ENCODE assay signal across 14 cellular contexts in the genomic region with DNA sequence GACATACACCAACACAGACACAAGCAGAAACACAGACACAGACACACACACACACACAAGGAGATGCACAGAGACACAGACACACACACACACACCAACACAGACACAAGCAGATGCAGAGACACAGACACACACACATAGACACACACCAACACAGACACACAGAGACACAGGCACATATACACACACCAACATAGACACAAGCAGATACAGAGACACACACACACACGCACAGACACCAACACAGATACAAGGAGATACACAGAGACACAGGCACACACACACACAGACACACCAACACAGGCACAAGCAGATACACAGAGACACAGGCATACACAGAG.
DNase-seq lines count a peak whose midpoint lies in the region; ATAC-seq and TF ChIP-seq lines count a peak whose summit lies in the region.
"Had no signal": no experiment of that assay in that cellular context is flagged by ENCODE, and none has a peak within 500 bp of the region (broad histone marks: within the 10 kb centered on the region; RNA-seq: fewer than 3 reads in every experiment).

No MANE protein-coding gene starts in this region.

- TF ChIP-seq POLR2A in tibial nerve (IDR thresholded peaks at IDR 0.05) (no peak), lower leg skin (IDR thresholded peaks at IDR 0.05) (no peak)

- ATAC-seq in HG02970 (IDR thresholded peaks at IDR 0.05; ENCODE audit: low FRiP score, unreplicated experiment): no peak
- ATAC-seq in activated naive CD4-positive, alpha-beta T cell treated with anti-CD3 and anti-CD28 coated beads, Interleukin-2, amount 50 U/mL, for 72 hours: no peak

- intact Hi-C loops in lower leg skin (cut with DNase I; ENCODE audit: low total_unique reads): no loop called here

- peak overlapping the region; percentile 99 for H4K8ac ChIP-seq in mesenchymal stem cell (ENCODE audit: low read length)

- H3K4ac ChIP-seq in mesenchymal stem cell (ENCODE audit: low read depth in 1 of 2, low read length in 2 of 2): peak overlapping the region; percentile 79 to 96

- H3K9me3 ChIP-seq in mesenchymal stem cell (ENCODE audit: control insufficient read depth, low read length) (no peaks in the 10 kb centered on the region), tibial nerve (no peaks in the 10 kb centered on the region)

- peak overlapping the region; percentile 97 to 100 for H2BK12ac ChIP-seq in mesenchymal stem cell (ENCODE audit: low read length in 2 of 2)

- H2BK5ac ChIP-seq in mesenchymal stem cell (ENCODE audit: low read depth, low read length, poor library complexity, severe bottlenecking): no peak overlapping the region

- H3K36me3 ChIP-seq in mesenchymal stem cell (ENCODE audit: control insufficient read depth in 1 of 2, insufficient read depth in 2 of 2, low read depth in 1 of 2, low read length in 2 of 2) (no peaks in the 10 kb centered on the region), tibial nerve (no peaks in the 10 kb centered on the region)
- H3K36me3 ChIP-seq: MG63 had no signal

- H3K23ac ChIP-seq in mesenchymal stem cell (ENCODE audit: low read length in 2 of 2): no peak overlapping the region

- peak overlapping the region; percentile 75 for H2BK120ac ChIP-seq in mesenchymal stem cell (ENCODE audit: low read depth, low read length)

- DNase-seq in activated T-cell treated with anti-CD3 and anti-CD28 coated beads, Interleukin-2, amount 50 U/mL, for 24 hours: peak; percentile 52
- DNase-seq in activated T-cell treated with anti-CD3 and anti-CD28 coated beads, Interleukin-2, amount 50 U/mL, for 1 hour: no peak
- DNase-seq in mesenchymal stem cell: no peak
- no peak for DNase-seq in tibial nerve (ENCODE audit: low spot score in 2 of 2)
- no peak for DNase-seq in lower leg skin (ENCODE audit: low spot score in 2 of 2)
- no peak for DNase-seq in activated naive CD4-positive, alpha-beta T cell treated with anti-CD3 and anti-CD28 coated beads, Interleukin-2, amount 50 U/mL, for 72 hours (ENCODE audit: low spot score in 2 of 2)
- DNase-seq: activated B cell treated with CpG ODN at 0.5 μM for 24 hours, Calu3, MG63, NCI-H2107 had no signal

- no peaks in the 10 kb centered on the region for H3K27me3 Mint-ChIP-seq in activated T-cell treated with anti-CD3 and anti-CD28 coated beads, Interleukin-2, amount 50 U/mL, for 24 hours
- H3K27me3 Mint-ChIP-seq: activated B cell treated with CpG ODN at 0.5 μM for 24 hours had no signal

- H3K4me1 Mint-ChIP-seq in activated T-cell treated with anti-CD3 and anti-CD28 coated beads, Interleukin-2, amount 50 U/mL, for 24 hours (ENCODE audit: low read depth): peaks cover 52% of the 10 kb centered on the region

- peaks cover 10% of the 10 kb centered on the region for H3K4me1 ChIP-seq in mesenchymal stem cell (ENCODE audit: control insufficient read depth, insufficient read depth, low read depth, low read length)
- H3K4me1 ChIP-seq in tibial nerve: peaks cover 0 to 38% (median 22%) of the 10 kb centered on the region in 4 donors

- peak overlapping the region; percentile 96 to 97 for H3K18ac ChIP-seq in mesenchymal stem cell (ENCODE audit: low read depth in 1 of 2, low read length in 2 of 2)

- peak overlapping the region; percentile 88 for H3K9ac ChIP-seq in mesenchymal stem cell (ENCODE audit: low read length)

- H2AFZ ChIP-seq in mesenchymal stem cell (ENCODE audit: low read depth, low read length): no peak overlapping the region

- H3K36me3 Mint-ChIP-seq in activated T-cell treated with anti-CD3 and anti-CD28 coated beads, Interleukin-2, amount 50 U/mL, for 24 hours (ENCODE audit: low read depth): peaks cover 2% of the 10 kb centered on the region
- peaks cover 0 to 18% of the 10 kb centered on the region in 2 donors for H3K36me3 Mint-ChIP-seq in activated naive CD4-positive, alpha-beta T cell treated with anti-CD3 and anti-CD28 coated beads, Interleukin-2, amount 50 U/mL, for 72 hours
- H3K36me3 Mint-ChIP-seq: naive thymus-derived CD8-positive, alpha-beta T cell had no signal

- H3K4me3 ChIP-seq in WI38 (ENCODE audit: low read depth, low read length) (peak overlapping the region; percentile 11; the same call in 1 of the 2 replicates), mesenchymal stem cell (ENCODE audit: insufficient read depth in 1 of 2, low read depth in 1 of 2, low read length in 2 of 2) (peak overlapping the region in 1 of 2 experiments; percentile 53), tibial nerve (no peak overlapping the region), lower leg skin (ENCODE audit: low read depth, poor library complexity, severe bottlenecking) (no peak overlapping the region)
- H3K4me3 ChIP-seq: MG63 had no signal

- TF ChIP-seq CTCF in WI38 (IDR thresholded peaks at IDR 0.05; ENCODE audit: low read depth, low read length) (no peak), tibial nerve (IDR thresholded peaks at IDR 0.05) (no peak), lower leg skin (IDR thresholded peaks at IDR 0.05) (no peak)

- no peak overlapping the region for H3K4me3 Mint-ChIP-seq in activated T-cell treated with anti-CD3 and anti-CD28 coated beads, Interleukin-2, amount 50 U/mL, for 24 hours
- H3K4me3 Mint-ChIP-seq: activated B cell treated with CpG ODN at 0.5 μM for 24 hours; naive thymus-derived CD8-positive, alpha-beta T cell had no signal

- H3K27ac Mint-ChIP-seq in activated T-cell treated with anti-CD3 and anti-CD28 coated beads, Interleukin-2, amount 50 U/mL, for 24 hours: no peak overlapping the region
- H3K27ac Mint-ChIP-seq in activated naive CD4-positive, alpha-beta T cell treated with anti-CD3 and anti-CD28 coated beads, Interleukin-2, amount 50 U/mL, for 72 hours: no peak overlapping the region
- H3K27ac Mint-ChIP-seq: activated B cell treated with CpG ODN at 0.5 μM for 24 hours; naive thymus-derived CD8-positive, alpha-beta T cell had no signal

- 79% methylated on average over 1 of the region's 1 CpG for WGBS in mesenchymal stem cell
- 71 to 90% methylated on average over 1 of the region's 1 CpG for WGBS in tibial nerve, 2 donors
- 94 to 100% methylated on average over 1 of the region's 1 CpG for WGBS in lower leg skin, 2 donors

- TF ChIP-seq EP300 in tibial nerve (IDR thresholded peaks at IDR 0.05): no peak

- peak overlapping the region; percentile 96 for H4K91ac ChIP-seq in mesenchymal stem cell (ENCODE audit: low read length)

- H3K79me1 ChIP-seq in mesenchymal stem cell (replicated peaks; ENCODE audit: low read length, poor library complexity, severe bottlenecking): no peaks in the 10 kb centered on the region

- H3K4me2 ChIP-seq in mesenchymal stem cell (ENCODE audit: low read length, poor library complexity, severe bottlenecking): no peak overlapping the region

- H3K9me3 Mint-ChIP-seq in activated T-cell treated with anti-CD3 and anti-CD28 coated beads, Interleukin-2, amount 50 U/mL, for 24 hours: peaks cover 8% of the 10 kb centered on the region
- H3K9me3 Mint-ChIP-seq in activated naive CD4-positive, alpha-beta T cell treated with anti-CD3 and anti-CD28 coated beads, Interleukin-2, amount 50 U/mL, for 72 hours: peaks cover 0 to 26% of the 10 kb centered on the region in 2 donors
- H3K9me3 Mint-ChIP-seq: activated B cell treated with CpG ODN at 0.5 μM for 24 hours had no signal

- H3K27me3 ChIP-seq in mesenchymal stem cell (ENCODE audit: control insufficient read depth in 1 of 2, insufficient read depth in 1 of 2, low read length in 2 of 2) (no peaks in the 10 kb centered on the region), tibial nerve (no peaks in the 10 kb centered on the region)
- H3K27me3 ChIP-seq: MG63 had no signal

- H2BK15ac ChIP-seq in mesenchymal stem cell (ENCODE audit: low read depth, poor library complexity, severe bottlenecking): no peak overlapping the region

- H3K27ac ChIP-seq in mesenchymal stem cell (ENCODE audit: low read length, poor library complexity, severe bottlenecking) (peak overlapping the region; percentile 72), tibial nerve (peak overlapping the region in 3 of 4 donors; percentile 25 to 84 (median 79))
- H3K27ac ChIP-seq: 22Rv1 had no signal

- H2AK5ac ChIP-seq in mesenchymal stem cell (ENCODE audit: low read length, severe bottlenecking): peak overlapping the region; percentile 3

- peak overlapping the region in 1 of 2 experiments; percentile 42 for H3K14ac ChIP-seq in mesenchymal stem cell (ENCODE audit: low read length in 2 of 2)
